Comparison of ENCODE assay signal across 17 cellular contexts in the genomic region with DNA sequence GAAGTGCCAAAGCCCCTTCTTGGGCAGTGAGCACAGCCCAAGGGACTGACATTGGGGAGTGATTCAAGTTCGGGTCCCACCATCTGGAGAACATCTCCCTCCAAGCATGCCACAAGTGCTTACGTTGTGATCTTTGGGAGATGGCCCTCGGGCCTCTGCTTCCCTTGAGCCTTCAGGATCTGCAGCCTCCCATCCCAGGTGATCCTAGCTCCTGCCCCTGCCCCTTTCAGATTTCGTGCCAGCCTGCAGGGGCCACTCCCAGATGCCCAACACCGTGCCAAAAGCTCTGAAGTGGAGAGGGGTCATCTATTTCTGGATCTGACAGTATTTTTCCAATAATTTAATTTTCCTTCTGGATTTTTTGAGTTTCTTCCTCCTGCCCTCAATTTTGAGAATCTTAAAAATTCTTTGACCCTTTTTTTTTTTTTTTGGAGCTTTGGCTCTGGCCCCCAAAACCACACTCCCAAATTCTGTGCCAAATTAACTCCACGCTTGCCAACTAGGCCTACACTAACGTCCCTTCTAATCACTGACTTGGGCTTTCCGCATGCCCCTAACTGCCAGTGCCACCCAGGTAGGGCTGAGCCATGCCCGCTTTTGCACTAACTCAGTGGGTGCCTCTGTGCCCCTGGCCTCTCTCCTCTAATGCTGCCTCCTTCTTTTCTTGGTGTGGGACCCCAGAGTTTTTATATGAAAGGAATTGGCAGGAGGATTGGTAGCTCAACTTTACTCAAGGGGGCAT. TPM values are rescaled to one million over a fixed set of nuclear protein-coding genes. Genes with fewer than 3 reads are reported as not detected.
"Had no signal": no experiment of that assay in that cellular context is flagged by ENCODE, and none has a peak within 500 bp of the region (broad histone marks: within the 10 kb centered on the region; RNA-seq: fewer than 3 reads in every experiment).

No MANE protein-coding gene starts in this region.

- H3K27me3 ChIP-seq: cardiac muscle cell, colonic mucosa, suprapubic skin, uterus had no signal

- H3K4me3 ChIP-seq: cardiac muscle cell, colonic mucosa, suprapubic skin, uterus had no signal

- ATAC-seq: T-cell had no signal

- H2AFZ ChIP-seq: parathyroid adenoma had no signal

- H3K27ac ChIP-seq: cardiac muscle cell, parathyroid adenoma had no signal

- H3K9me3 ChIP-seq: colonic mucosa, suprapubic skin, uterus had no signal

- DNase-seq: activated CD4-positive, alpha-beta memory T cell treated with anti-CD3 and anti-CD28 coated beads for 36 hours; activated CD4-positive, alpha-beta T cell treated with anti-CD3 and anti-CD28 coated beads for 1 hour; activated gamma-delta T cell treated with Interleukin-2 at 50 U/mL for 16 hours; activated naive CD8-positive, alpha-beta T cell treated with anti-CD3 and anti-CD28 coated beads for 36 hours; activated T-cell treated with anti-CD3 and anti-CD28 coated beads, Interleukin-2, amount 50 U/mL, for 48 hours; aorta; colonic mucosa; effector CD4-positive, alpha-beta T cell; mesenchymal stem cell; small intestine; T-cell; T1000; uterus had no signal

- H3K9ac ChIP-seq: parathyroid adenoma had no signal

- H3K36me3 ChIP-seq: colonic mucosa, uterus had no signal

- H3K79me2 ChIP-seq: parathyroid adenoma had no signal

RNA-seq across cellular contexts. Expression of a gene that starts 46.7 kb away (rescaled TPM):
- total RNA-seq: activated CD4-positive, alpha-beta memory T cell treated with anti-CD3 and anti-CD28 coated beads for 36 hours; activated naive CD8-positive, alpha-beta T cell treated with anti-CD3 and anti-CD28 coated beads for 36 hours; aorta; cardiac muscle cell; renal cortical epithelial cell; suprapubic skin; T-cell; uterus had no signal
